ENCODE assay signal across 1 cellular context in genomic region chr9:127878652-127879377, GRCh38.
TF ChIP-seq lines count a peak whose summit lies in the region.

No MANE protein-coding gene starts in this region.

TF ChIP-seq in IMR-90, 13 proteins besides CTCF, POLR2A, EP300 and RAD21:
- TF ChIP-seq USF2 (IDR thresholded peaks at IDR 0.05; ENCODE audit: low read depth, low read length) (no peak), BHLHE40 (IDR thresholded peaks at IDR 0.05; ENCODE audit: low read depth, low read length) (no peak), ELK1 (IDR thresholded peaks at IDR 0.05; ENCODE audit: borderline replicate concordance, low read depth, low read length) (no peak), MAZ (IDR thresholded peaks at IDR 0.05; ENCODE audit: borderline replicate concordance, low read depth, low read length) (no peak), MXI1 (IDR thresholded peaks at IDR 0.05; ENCODE audit: borderline replicate concordance, low read depth, low read length) (no peak), CEBPB (IDR thresholded peaks at IDR 0.05; ENCODE audit: low read depth, low read length) (no peak), SMC3 (IDR thresholded peaks at IDR 0.05; ENCODE audit: low read depth, low read length) (no peak), RCOR1 (IDR thresholded peaks at IDR 0.05; ENCODE audit: insufficient replicate concordance, low read length) (no peak), RFX5 (IDR thresholded peaks at IDR 0.05; ENCODE audit: low read depth, low read length) (no peak), CHD1 (IDR thresholded peaks at IDR 0.05; ENCODE audit: low read depth, low read length) (no peak), FOS (IDR thresholded peaks at IDR 0.05; ENCODE audit: low read depth, low read length) (no peak), NFE2L2 (IDR thresholded peaks at IDR 0.05; ENCODE audit: low read depth, low read length) (no peak), MAFK (IDR thresholded peaks at IDR 0.05; ENCODE audit: low read depth, low read length) (no peak)
